25 cellular contexts compared by ENCODE assay signal in genomic region chr1:211487672-211488208, GRCh38. TPM values are rescaled to one million over a fixed set of nuclear protein-coding genes. Genes with fewer than 3 reads are reported as not detected.
"Had no signal": no experiment of that assay in that cellular context is flagged by ENCODE, and none has a peak within 500 bp of the region (broad histone marks: within the 10 kb centered on the region; RNA-seq: fewer than 3 reads in every experiment).

No MANE protein-coding gene starts in this region.

- H3K27me3 ChIP-seq: cardiac muscle cell, MG63, SJSA1 had no signal

- H3K27ac ChIP-seq: brain microvascular endothelial cell, cardiac muscle cell, SJSA1 had no signal

- H3K36me3 ChIP-seq: brain microvascular endothelial cell, cardiac muscle cell, MG63, SJSA1 had no signal

- H3K4me1 ChIP-seq: SJSA1 had no signal

- DNase-seq: activated CD4-positive, alpha-beta T cell treated with anti-CD3 and anti-CD28 coated beads for 48 hours; activated CD4-positive, alpha-beta T cell treated with anti-CD3 and anti-CD28 coated beads, Interleukin-2, amount 50 U/mL, for 4 hours; activated CD4-positive, CD25-positive, alpha-beta regulatory T cell treated with anti-CD3 and anti-CD28 coated beads, Interleukin-2, amount 50 U/mL, for 72 hours; activated CD8-positive, alpha-beta T cell treated with anti-CD3 and anti-CD28 coated beads, Interleukin-2, amount 10 ng/mL, durations not matched to agents 7 days and 5 days; activated gamma-delta T cell treated with Interleukin-2 at 50 U/mL for 16 hours; activated naive CD4-positive, alpha-beta T cell treated with anti-CD3 and anti-CD28 coated beads, Interleukin-2, amount 10 ng/mL, durations not matched to agents 7 days and 5 days; activated naive CD8-positive, alpha-beta T cell treated with anti-CD3 and anti-CD28 coated beads for 36 hours; activated T-cell treated with anti-CD3 and anti-CD28 coated beads, Interleukin-2, amount 50 U/mL, for 72 hours; brain microvascular endothelial cell; MG63; MV-4-11; NCI-H1092 treated with DMSO at 0.1 percent for 48 hours; NCI-H1417 treated with DMSO at 0.1 percent for 48 hours; NCI-H1694; NCI-H2029; NCI-H345; NCI-H510A; NCI-H526 treated with DMSO at 0.1 percent for 48 hours; SHP77 had no signal

- H3K36me3 Mint-ChIP-seq: activated naive CD4-positive, alpha-beta T cell treated with anti-CD3 and anti-CD28 coated beads, Interleukin-2, amount 10 ng/mL, durations not matched to agents 7 days and 5 days; activated naive CD8-positive, alpha-beta T cell treated with anti-CD3 and anti-CD28 coated beads for 36 hours; WTC11 had no signal

- ATAC-seq: activated CD8-positive, alpha-beta T cell treated with anti-CD3 and anti-CD28 coated beads, Interleukin-2, amount 10 ng/mL, durations not matched to agents 7 days and 5 days; activated T-cell treated with anti-CD3 and anti-CD28 coated beads, Interleukin-2, amount 50 U/mL, for 72 hours; SK-N-SH treated with all-trans-retinoic acid at 6 μM for 48 hours; WTC11 had no signal

- H3K9me3 Mint-ChIP-seq: activated naive CD4-positive, alpha-beta T cell treated with anti-CD3 and anti-CD28 coated beads, Interleukin-2, amount 10 ng/mL, durations not matched to agents 7 days and 5 days; activated naive CD8-positive, alpha-beta T cell treated with anti-CD3 and anti-CD28 coated beads for 36 hours; activated T-cell treated with anti-CD3 and anti-CD28 coated beads, Interleukin-2, amount 50 U/mL, for 72 hours; activated T-helper 2 cell treated with anti-CD3 and anti-CD28 coated beads, Interferon-gamma antibody, Interleukin-2, Interleukin-4, amounts not matched to agents 10 μg/mL and 5 μg/mL and 100 μg/mL, durations not matched to agents 14 hours and 24 hours and 36 hours; T-helper 1 cell treated with Interleukin-12 subunit alpha and Interleukin-12 subunit beta and Interleukin-4 antibody, amounts not matched to agents 30 μg/mL and 1 μg/mL, for 36 hours; WTC11 had no signal

- H3K27ac Mint-ChIP-seq: activated CD8-positive, alpha-beta T cell treated with anti-CD3 and anti-CD28 coated beads, Interleukin-2, amount 10 ng/mL, durations not matched to agents 7 days and 5 days; activated naive CD4-positive, alpha-beta T cell treated with anti-CD3 and anti-CD28 coated beads, Interleukin-2, amount 10 ng/mL, durations not matched to agents 7 days and 5 days; activated naive CD8-positive, alpha-beta T cell treated with anti-CD3 and anti-CD28 coated beads for 36 hours; activated T-cell treated with anti-CD3 and anti-CD28 coated beads, Interleukin-2, amount 50 U/mL, for 72 hours; activated T-helper 2 cell treated with anti-CD3 and anti-CD28 coated beads, Interferon-gamma antibody, Interleukin-2, Interleukin-4, amounts not matched to agents 10 μg/mL and 5 μg/mL and 100 μg/mL, durations not matched to agents 14 hours and 24 hours and 36 hours; T-helper 1 cell treated with Interleukin-12 subunit alpha and Interleukin-12 subunit beta and Interleukin-4 antibody, amounts not matched to agents 30 μg/mL and 1 μg/mL, for 36 hours; WTC11 had no signal

- H3K4me3 Mint-ChIP-seq: activated CD8-positive, alpha-beta T cell treated with anti-CD3 and anti-CD28 coated beads, Interleukin-2, amount 10 ng/mL, durations not matched to agents 7 days and 5 days; activated naive CD4-positive, alpha-beta T cell treated with anti-CD3 and anti-CD28 coated beads, Interleukin-2, amount 10 ng/mL, durations not matched to agents 7 days and 5 days; activated naive CD8-positive, alpha-beta T cell treated with anti-CD3 and anti-CD28 coated beads for 36 hours; activated T-cell treated with anti-CD3 and anti-CD28 coated beads, Interleukin-2, amount 50 U/mL, for 72 hours; T-helper 1 cell treated with Interleukin-12 subunit alpha and Interleukin-12 subunit beta and Interleukin-4 antibody, amounts not matched to agents 30 μg/mL and 1 μg/mL, for 36 hours; WTC11 had no signal

- H3K9me3 ChIP-seq: MG63, SJSA1 had no signal

- H3K4me1 Mint-ChIP-seq: activated naive CD4-positive, alpha-beta T cell treated with anti-CD3 and anti-CD28 coated beads, Interleukin-2, amount 10 ng/mL, durations not matched to agents 7 days and 5 days; activated naive CD8-positive, alpha-beta T cell treated with anti-CD3 and anti-CD28 coated beads for 36 hours had no signal

- H3K4me3 ChIP-seq: cardiac muscle cell, MG63, SJSA1 had no signal

- H3K27me3 Mint-ChIP-seq: activated naive CD8-positive, alpha-beta T cell treated with anti-CD3 and anti-CD28 coated beads for 36 hours had no signal

RNA-seq across cellular contexts. Expression of gene RD3, which starts 4.2 kb away (rescaled TPM):
- total RNA-seq: activated CD8-positive, alpha-beta T cell treated with anti-CD3 and anti-CD28 coated beads, Interleukin-2, amount 10 ng/mL, durations not matched to agents 7 days and 5 days; activated naive CD8-positive, alpha-beta T cell treated with anti-CD3 and anti-CD28 coated beads for 36 hours; activated T-cell treated with anti-CD3 and anti-CD28 coated beads, Interleukin-2, amount 50 U/mL, for 72 hours; activated T-helper 2 cell treated with anti-CD3 and anti-CD28 coated beads, Interferon-gamma antibody, Interleukin-2, Interleukin-4, amounts not matched to agents 10 μg/mL and 5 μg/mL and 100 μg/mL, durations not matched to agents 14 hours and 24 hours and 36 hours; cardiac muscle cell; SJSA1 had no signal
